19 cellular contexts compared by ENCODE assay signal in the genomic region with DNA sequence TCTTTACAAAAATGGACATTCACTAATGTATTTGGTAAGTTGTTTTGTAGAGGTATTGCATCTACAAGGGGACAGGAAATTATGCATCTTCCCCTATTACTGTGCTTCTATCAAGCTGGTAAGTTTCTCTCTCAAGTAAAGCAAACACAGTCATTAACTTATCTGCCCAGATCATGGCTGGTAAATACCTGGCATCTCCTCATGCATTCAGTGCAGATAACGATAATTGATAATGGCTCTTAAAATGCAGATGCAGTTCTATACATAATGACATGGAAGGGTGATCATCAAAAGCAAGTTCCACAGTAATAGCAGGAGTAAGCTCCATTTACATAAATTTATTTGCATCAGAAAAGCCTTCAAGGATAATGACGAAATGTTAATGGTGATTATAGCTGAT.
DNase-seq lines count a peak whose midpoint lies in the region; ATAC-seq and TF ChIP-seq lines count a peak whose summit lies in the region.
"Had no signal": no experiment of that assay in that cellular context is flagged by ENCODE, and none has a peak within 500 bp of the region (broad histone marks: within the 10 kb centered on the region; RNA-seq: fewer than 3 reads in every experiment).

No MANE protein-coding gene starts in this region.

- no peak overlapping the region for H3K56ac ChIP-seq in mesendoderm (ENCODE audit: low read length)

- H3K23ac ChIP-seq in mesendoderm (ENCODE audit: low read length), result no peak overlapping the region

- H3K4me2 ChIP-seq in mesendoderm (ENCODE audit: low read length), result no peak overlapping the region
- H3K4me2 ChIP-seq: BLaER1, PC-9 had no signal

- TF ChIP-seq CTCF in VCaP (conservative IDR thresholded peaks at IDR 0.05), result no peak

- no peaks in the 10 kb centered on the region for H3K36me3 ChIP-seq in mesendoderm (ENCODE audit: control insufficient read depth, insufficient read depth, low read length)
- H3K36me3 ChIP-seq: BLaER1 had no signal

- peaks cover 62% of the 10 kb centered on the region for H3K79me2 ChIP-seq in mesendoderm (ENCODE audit: control insufficient read depth, insufficient read depth, low read length)

- no peak overlapping the region for H2AK5ac ChIP-seq in mesendoderm (ENCODE audit: low read length)

- ATAC-seq in GM21723 (IDR thresholded peaks at IDR 0.05; ENCODE audit: unreplicated experiment), result no peak
- ATAC-seq: K562 had no signal

- no CpG with 5 or more reads among the region's 2 CpGs for WGBS in mesendoderm (ENCODE audit: extremely low coverage, insufficient coverage, low lambda C conversion rate)

- in situ Hi-C loops in Caki2 (cut with HindIII; ENCODE audit: low pct_unique_long_range_greater_than_20kb, low sequenced_read_pairs), result no loop called here

- H3K27me3 ChIP-seq in mesendoderm (ENCODE audit: insufficient read depth, low read length, poor library complexity), result no peaks in the 10 kb centered on the region
- H3K27me3 ChIP-seq: BLaER1 had no signal

- no peak overlapping the region for H2BK5ac ChIP-seq in mesendoderm (ENCODE audit: low read length)

- no peak overlapping the region for H3K4ac ChIP-seq in mesendoderm (ENCODE audit: low read depth, low read length)

- H3K27ac ChIP-seq in VCaP, result peak overlapping the region; percentile 2; the same call in 1 of the 2 replicates
- no peak overlapping the region for H3K27ac ChIP-seq in mesendoderm (ENCODE audit: low read depth, low read length)
- H3K27ac ChIP-seq: BLaER1, PC-9 had no signal

- no peak overlapping the region for H4K5ac ChIP-seq in mesendoderm (ENCODE audit: low read length)

- H3K4me1 ChIP-seq in mesendoderm (ENCODE audit: control insufficient read depth, low read depth, low read length), result peaks cover 18% of the 10 kb centered on the region

- H2BK15ac ChIP-seq in mesendoderm (replicated peaks; ENCODE audit: low read depth), result no peak overlapping the region

- no peak overlapping the region for H4K8ac ChIP-seq in mesendoderm (ENCODE audit: low read depth, low read length)

- H3K18ac ChIP-seq in mesendoderm (ENCODE audit: low read length), result no peak overlapping the region

- DNase-seq in Caki2 (ENCODE audit: low read depth) (peak; percentile 58), NCI-H146 (lab: John Stamatoyannopoulos, UW) (peak; percentile 67), mesendoderm (peak; percentile 65), SIG-M5 treated with dmso at 0.1 percent for 504 hours (lab: John Stamatoyannopoulos, UW; ENCODE audit: unreplicated experiment) (no peak), globus pallidus (ENCODE audit: low spot score) (no peak)
- DNase-seq: CD4-positive, CD25-positive, alpha-beta regulatory T cell; Kasumi-1; NCI-H1092 treated with DMSO at 0.1 percent for 48 hours; NCI-H1694; NCI-H2029 treated with DMSO at 0.1 percent for 48 hours; NCI-H226; NCI-H510A; PC-9; Right ventricle myocardium superior had no signal

- H3K79me1 ChIP-seq in mesendoderm (ENCODE audit: low read length), result peaks cover 20% of the 10 kb centered on the region

- no peak overlapping the region for H3K4me3 ChIP-seq in mesendoderm (ENCODE audit: low read length)
- H3K4me3 ChIP-seq: BLaER1, GM12878, K562, PC-9 had no signal

- H2BK120ac ChIP-seq in mesendoderm (ENCODE audit: low read depth, low read length), result no peak overlapping the region

- no peak overlapping the region for H3K9ac ChIP-seq in mesendoderm (ENCODE audit: low read length)
- H3K9ac ChIP-seq: BLaER1 had no signal

Comparison
In these comparisons a context has a peak if more than half of its experiments do, and no peak if none do; other contexts are left out.
1. DNase-seq: peak in Caki2 (single experiment), NCI-H146 (single experiment) and mesendoderm (single experiment); none in SIG-M5 treated with dmso at 0.1 percent for 504 hours (single experiment) and globus pallidus (single experiment).